1 cellular context compared by ENCODE assay signal in the genomic region with DNA sequence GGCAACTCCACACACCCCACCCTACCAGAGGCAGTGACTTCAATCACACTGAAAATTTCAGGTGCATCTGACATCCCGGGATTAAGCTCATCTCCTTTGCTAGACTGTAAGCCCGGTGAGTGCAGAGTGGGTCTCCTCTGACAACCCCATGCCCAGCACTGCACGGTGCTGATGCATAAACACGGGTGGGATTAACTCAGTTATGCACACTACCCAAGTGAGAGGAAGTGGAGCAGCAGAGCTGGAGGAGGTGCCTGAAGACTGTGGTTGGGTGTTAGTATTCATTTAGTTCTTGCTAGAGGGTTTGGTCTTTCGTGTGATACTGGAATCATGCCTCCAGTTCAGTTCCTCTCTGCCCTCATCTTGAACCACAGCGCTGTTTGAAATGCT.
TF ChIP-seq lines count a peak whose summit lies in the region.

No MANE protein-coding gene starts in this region.

TF ChIP-seq in GM12878, 131 proteins besides CTCF, POLR2A, EP300 and RAD21:
- TF ChIP-seq EED (IDR thresholded peaks at IDR 0.05; ENCODE audit: low read depth) = peak; percentile 29; the same call in 1 of the 2 replicates
- no peak for TF ChIP-seq PAX8 (IDR thresholded peaks at IDR 0.05)
- TF ChIP-seq POU2F2 (IDR thresholded peaks at IDR 0.05; ENCODE audit: borderline replicate concordance, low read depth, low read length) = peak; percentile 73; the same call in 2 of the 3 replicates
- no peak for TF ChIP-seq MEF2A (IDR thresholded peaks at IDR 0.05; ENCODE audit: insufficient read depth, low read depth, low read length)
- peak; percentile 48 for TF ChIP-seq GATAD2B (conservative IDR thresholded peaks at IDR 0.05; ENCODE audit: low read depth)
- no peak for TF ChIP-seq RFX5 (IDR thresholded peaks at IDR 0.05; ENCODE audit: low read depth, low read length)
- no peak for TF ChIP-seq HCFC1 (IDR thresholded peaks at IDR 0.05; ENCODE audit: low read length)
- peak; percentile 93 for TF ChIP-seq SPI1 (IDR thresholded peaks at IDR 0.05; ENCODE audit: borderline replicate concordance, insufficient read depth, low read depth, low read length)
- TF ChIP-seq CBFB (IDR thresholded peaks at IDR 0.05; ENCODE audit: low read depth) = 0 out of 2 replicates have a peak, but pooled peaks have one; percentile 49
- TF ChIP-seq SMARCA5 (IDR thresholded peaks at IDR 0.05) = 0 out of 2 replicates have a peak, but pooled peaks have one; percentile 2
- peak; percentile 48; the same call in 1 of the 2 replicates for TF ChIP-seq POLR2AphosphoS5 (IDR thresholded peaks at IDR 0.05; ENCODE audit: low read length)
- 0 out of 2 replicates have a peak, but pooled peaks have one; percentile 23 for TF ChIP-seq IRF4 (IDR thresholded peaks at IDR 0.05; ENCODE audit: low read depth, low read length)
- TF ChIP-seq ZNF217 (IDR thresholded peaks at IDR 0.05) = no peak
- no peak for TF ChIP-seq NFYA (IDR thresholded peaks at IDR 0.05; ENCODE audit: borderline replicate concordance, low read depth, low read length)
- TF ChIP-seq ATF7 (IDR thresholded peaks at IDR 0.05; ENCODE audit: low read depth) = no peak; the same call in none of the 2 replicates
- no peak for TF ChIP-seq CBX5 (IDR thresholded peaks at IDR 0.05; ENCODE audit: low read depth)
- TF ChIP-seq PAX5 (IDR thresholded peaks at IDR 0.05; ENCODE audit: borderline replicate concordance, low read depth, low read length) = peak; percentile 53; the same call in 1 of the 2 replicates
- peak; percentile 85 for TF ChIP-seq RUNX3 (IDR thresholded peaks at IDR 0.05; ENCODE audit: low read length)
- TF ChIP-seq KLF5 (IDR thresholded peaks at IDR 0.05; ENCODE audit: partially characterized antibody) = no peak
- TF ChIP-seq TBL1XR1 (IDR thresholded peaks at IDR 0.05; ENCODE audit: low read depth, low read length) = 0 out of 2 replicates have a peak, but pooled peaks have one; percentile 3
- peak; percentile 17; the same call in 1 of the 2 replicates for TF ChIP-seq DPF2 (IDR thresholded peaks at IDR 0.05)
- peak; percentile 43; the same call in 1 of the 2 replicates for TF ChIP-seq TAF1 (IDR thresholded peaks at IDR 0.05; ENCODE audit: borderline replicate concordance, low read depth, low read length)
- TF ChIP-seq EGR1 (IDR thresholded peaks at IDR 0.05; ENCODE audit: borderline replicate concordance in 1 of 2, low read depth in 2 of 2, low read length in 2 of 2) = no peak
- no peak; the same call in 1 of the 2 replicates for TF ChIP-seq MAX (IDR thresholded peaks at IDR 0.05; ENCODE audit: low read depth, low read length)
- peak; percentile 11; the same call in 1 of the 2 replicates for TF ChIP-seq ATF2 (IDR thresholded peaks at IDR 0.05; ENCODE audit: low read length)
- no peak for TF ChIP-seq SUPT20H (IDR thresholded peaks at IDR 0.05; ENCODE audit: borderline replicate concordance, control insufficient read depth, low read depth, low read length)
- 0 out of 2 replicates have a peak, but pooled peaks have one; percentile 10 for TF ChIP-seq YY1 (IDR thresholded peaks at IDR 0.05; ENCODE audit: low read depth, low read length)
TF ChIP-seq in GM12878: peak in this region for 15.
